In the genomic region with DNA sequence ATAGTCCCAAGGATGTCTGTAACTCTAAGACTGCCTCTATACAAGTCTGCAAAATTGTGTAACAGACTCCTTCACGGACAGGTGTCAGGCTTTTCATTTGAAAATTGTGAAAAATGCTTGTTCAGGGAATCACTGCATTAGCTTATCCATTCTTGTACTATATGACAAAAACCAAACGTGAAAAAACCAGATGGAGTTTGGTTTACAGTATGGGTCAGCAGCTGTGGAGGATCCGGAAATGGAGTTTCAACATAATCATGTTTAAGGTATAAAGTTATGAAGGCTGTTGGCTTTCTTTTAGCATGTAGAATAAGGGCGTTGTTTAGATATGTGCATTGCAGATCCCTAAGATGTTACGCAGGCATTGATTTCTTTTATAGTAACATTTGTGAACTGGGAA, we compare ENCODE assay signal across 30 cellular contexts.
"Had no signal": no experiment of that assay in that cellular context is flagged by ENCODE, and none has a peak within 500 bp of the region (broad histone marks: within the 10 kb centered on the region; RNA-seq: fewer than 3 reads in every experiment).

No MANE protein-coding gene starts in this region.

- H3K27me3 ChIP-seq: MG63, SJSA1 had no signal

- H3K27ac ChIP-seq: PC-9, SJSA1 had no signal

- DNase-seq: Kasumi-1, MG63, NCI-H1048, NCI-H1092 treated with DMSO at 0.1 percent for 48 hours, NCI-H1105 treated with DMSO at 0.1 percent for 48 hours, NCI-H1417, NCI-H1436, NCI-H146, NCI-H1694, NCI-H187, NCI-H1930, NCI-H2029 treated with DMSO at 0.1 percent for 48 hours, NCI-H2081 treated with DMSO at 0.1 percent for 48 hours, NCI-H2107, NCI-H2171, NCI-H226, NCI-H446 treated with DMSO at 0.1 percent for 48 hours, NCI-H510A, NCI-H524, NCI-H526, NCI-H69, NCI-H748 treated with DMSO at 0.1 percent for 48 hours, NCI-H82, PC-9, Right ventricle myocardium superior, SHP77 treated with DMSO at 0.1 percent for 48 hours, SK-N-SH, SW 1271 had no signal

- H3K4me3 ChIP-seq: MG63, PC-9, SJSA1 had no signal

- H3K4me2 ChIP-seq: PC-9 had no signal

- H2AFZ ChIP-seq: PC-9 had no signal

- ATAC-seq: Panc1 had no signal

- H3K9me3 ChIP-seq: MG63, SJSA1, SK-N-SH had no signal

- H3K36me3 ChIP-seq: MG63, SJSA1 had no signal
